9 cellular contexts compared by ENCODE assay signal in the genomic region with DNA sequence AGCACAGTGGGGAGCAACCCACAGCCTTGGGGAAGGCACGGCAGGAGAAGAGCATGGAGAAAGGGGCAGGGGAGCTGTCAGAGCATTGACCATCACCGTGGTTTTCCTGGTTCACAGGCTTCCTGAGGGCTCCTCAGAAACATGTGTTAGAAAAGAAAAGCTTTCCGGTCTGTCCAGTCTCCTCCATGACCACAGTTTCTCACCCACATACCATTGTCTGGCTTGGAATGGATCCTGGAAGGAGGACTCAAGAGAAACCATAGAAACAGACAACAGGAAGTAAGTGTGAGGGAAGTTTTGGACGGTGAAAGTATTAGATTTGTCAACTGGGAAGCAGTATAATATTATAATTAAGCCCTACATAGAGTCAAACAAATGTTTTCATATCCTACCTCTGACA. TPM values are rescaled to one million over a fixed set of nuclear protein-coding genes. Genes with fewer than 3 reads are reported as not detected.
DNase-seq lines count a peak whose midpoint lies in the region; ATAC-seq, FAIRE-seq and TF ChIP-seq lines count a peak whose summit lies in the region.
"Not testable (repeated sequence)": the region's sequence is repeated elsewhere in the genome, so short reads cannot be mapped to it uniquely, and the experiment has no call there.
"Had no signal": no experiment of that assay in that cellular context is flagged by ENCODE, and none has a peak within 500 bp of the region (broad histone marks: within the 10 kb centered on the region; RNA-seq: fewer than 3 reads in every experiment).

No MANE protein-coding gene starts in this region.

- not testable (repeated sequence) for H3K4me2 ChIP-seq in IMR-90 (ENCODE audit: low read depth, low read length); astrocyte (ENCODE audit: low read length)

- H2BK15ac ChIP-seq in IMR-90 (ENCODE audit: low read depth, low read length) = not testable (repeated sequence)

- H4K8ac ChIP-seq in IMR-90 (ENCODE audit: low read depth in 2 of 2, low read length in 2 of 2) = not testable (repeated sequence)

- H2BK120ac ChIP-seq in IMR-90 (ENCODE audit: low read depth, low read length) = not testable (repeated sequence)

- not testable (repeated sequence) for H3K9me1 ChIP-seq in IMR-90 (ENCODE audit: insufficient read depth, low read length)

- not testable (repeated sequence) for H3K56ac ChIP-seq in IMR-90 (ENCODE audit: extremely low read depth, insufficient read depth, low read length)

- H2BK20ac ChIP-seq in IMR-90 (ENCODE audit: low read depth, low read length) = not testable (repeated sequence)

- H3K4me1 ChIP-seq in IMR-90 (ENCODE audit: control insufficient read depth, insufficient read depth, low read length); astrocyte (ENCODE audit: insufficient read depth, low read length); lower lobe of right lung; upper lobe of right lung: not testable (repeated sequence)

- not testable (repeated sequence) for H2AK5ac ChIP-seq in IMR-90 (ENCODE audit: low read depth, low read length)

- H3K4me1 Mint-ChIP-seq in astrocyte (ENCODE audit: low read depth, unreplicated experiment) = not testable (repeated sequence)

- not testable (repeated sequence) for H2AK9ac ChIP-seq in IMR-90 (replicated peaks; ENCODE audit: low read depth, low read length, poor library complexity)

- not testable (repeated sequence) for TF ChIP-seq POLR2A in IMR-90 (IDR thresholded peaks at IDR 0.05; ENCODE audit: low read depth, low read length)

- not testable (repeated sequence) for H3K23ac ChIP-seq in IMR-90 (ENCODE audit: low read depth, low read length)

- FAIRE-seq in astrocyte (lab: Jason Lieb, UNC) = peak; percentile 84

- dilution Hi-C loops in IMR-90 (cut with HindIII; ENCODE audit: low sequenced_read_pairs, unreplicated experiment) = not testable (repeated sequence)

- POLR2A ChIA-PET in IMR-90 (lab: Charles Lee; ENCODE audit: unreplicated experiment) = not testable (repeated sequence)

- H4K20me1 ChIP-seq in IMR-90 (ENCODE audit: insufficient read depth, low read length); astrocyte (ENCODE audit: insufficient read depth, low read length): not testable (repeated sequence)

- not testable (repeated sequence) for H3K27ac ChIP-seq in IMR-90 (ENCODE audit: insufficient read depth, low read length); astrocyte (ENCODE audit: low read depth, low read length); lower lobe of right lung; upper lobe of right lung

- not testable (repeated sequence) for H3K36me3 ChIP-seq in IMR-90 (ENCODE audit: control insufficient read depth, insufficient read depth, low read length); astrocyte (ENCODE audit: insufficient read depth, low read length); lower lobe of right lung; upper lobe of right lung

- intact Hi-C loops in IMR-90 (cut with micrococcal nuclease); left ventricle myocardium superior (cut with micrococcal nuclease); lower lobe of right lung (cut with DNase I); sciatic nerve (cut with DNase I); upper lobe of right lung (cut with DNase I): not testable (repeated sequence)

- BruUV-seq in IMR-90 (replicated peaks; lab: Mats Ljungman, UMichigan) = not testable (repeated sequence)

- not testable (repeated sequence) for H3K9me3 ChIP-seq in IMR-90 (ENCODE audit: control insufficient read depth, insufficient read depth, low read length); astrocyte (ENCODE audit: insufficient read depth, low read depth, low read length); lower lobe of right lung; upper lobe of right lung

- H3K9me3 Mint-ChIP-seq in astrocyte (ENCODE audit: unreplicated experiment) = not testable (repeated sequence)

- not testable (repeated sequence) for H3K79me1 ChIP-seq in IMR-90 (ENCODE audit: low read depth in 1 of 2, low read length in 2 of 2)

- no CpG with 5 or more reads among the region's 4 CpGs for WGBS in IMR-90 (ENCODE audit: extremely low coverage in 2 of 2, insufficient read length in 1 of 2), 2 experiments

- CTCF ChIA-PET in IMR-90 (lab: Yijun Ruan, JAX) = not testable (repeated sequence)

- not testable (repeated sequence) for H2AFZ ChIP-seq in IMR-90 (replicated peaks; ENCODE audit: low read length, poor library complexity); astrocyte (ENCODE audit: low read depth, low read length)

- not testable (repeated sequence) for H3K27ac Mint-ChIP-seq in astrocyte (ENCODE audit: unreplicated experiment)

- not testable (repeated sequence) for H3K4me3 Mint-ChIP-seq in astrocyte (ENCODE audit: unreplicated experiment)

- H3K27me3 Mint-ChIP-seq in astrocyte (ENCODE audit: low read depth, unreplicated experiment) = not testable (repeated sequence)

- H3K14ac ChIP-seq in IMR-90 (replicated peaks; ENCODE audit: low read depth, low read length) = not testable (repeated sequence)

- H3K9ac ChIP-seq in IMR-90 (ENCODE audit: low read depth, low read length); astrocyte (ENCODE audit: low read length): not testable (repeated sequence)

- not testable (repeated sequence) for H3K27me3 ChIP-seq in IMR-90 (ENCODE audit: control insufficient read depth, insufficient read depth, low read length); astrocyte (ENCODE audit: insufficient read depth, low read length); lower lobe of right lung (ENCODE audit: low read depth); upper lobe of right lung

- not testable (repeated sequence) for H2BK5ac ChIP-seq in IMR-90 (ENCODE audit: low read depth, low read length, poor library complexity, severe bottlenecking)

- not testable (repeated sequence) for H3K18ac ChIP-seq in IMR-90 (ENCODE audit: low read depth, low read length)

- not testable (repeated sequence) for TF ChIP-seq CTCF in IMR-90 (conservative IDR thresholded peaks at IDR 0.05; ENCODE audit: low read depth, low read length); astrocyte (IDR thresholded peaks at IDR 0.05; ENCODE audit: insufficient read depth, low read depth, low read length); lower lobe of right lung (IDR thresholded peaks at IDR 0.05); upper lobe of right lung (IDR thresholded peaks at IDR 0.05)

- in situ Hi-C loops in IMR-90 (cut with MboI; ENCODE audit: low sequenced_read_pairs) = not testable (repeated sequence)

- ATAC-seq in IMR-90 (ENCODE audit: low read depth) (peak; percentile 61), esophagus mucosa (peak; percentile 37), left ventricle myocardium superior (peak; percentile 31), lower lobe of right lung (peak; percentile 26 to 35), sciatic nerve (peak; percentile 23), upper lobe of right lung (peak; percentile 14)

- H3K36me3 Mint-ChIP-seq in astrocyte (ENCODE audit: low read depth, unreplicated experiment) = not testable (repeated sequence)

- not testable (repeated sequence) for H4K91ac ChIP-seq in IMR-90 (ENCODE audit: insufficient read depth, low read depth, low read length)

- not testable (repeated sequence) for DNase-seq in IMR-90; astrocyte (ENCODE audit: low read depth); left ventricle myocardium superior; lower lobe of right lung; sciatic nerve (ENCODE audit: low spot score); upper lobe of right lung

- TF ChIP-seq RAD21 in IMR-90 (IDR thresholded peaks at IDR 0.05; ENCODE audit: low read length) = not testable (repeated sequence)

- not testable (repeated sequence) for H4K5ac ChIP-seq in IMR-90 (ENCODE audit: low read depth, low read length)

- H3K79me2 ChIP-seq in astrocyte (ENCODE audit: insufficient read depth, low read length) = not testable (repeated sequence)

- H3K4ac ChIP-seq in IMR-90 (ENCODE audit: low read depth, low read length) = not testable (repeated sequence)

- not testable (repeated sequence) for H3K4me3 ChIP-seq in IMR-90 (ENCODE audit: insufficient read depth, low read depth, low read length); astrocyte (ENCODE audit: insufficient read depth, low read depth, low read length); lower lobe of right lung; upper lobe of right lung

RNA-seq across cellular contexts. Expression of a gene that starts 16.3 kb away (rescaled TPM):
- total RNA-seq in IMR-90 (2012; rRNA removed) (19.9 and 28.6 TPM in 2 replicates), astrocyte (0.79 and 1.2 TPM in 2 replicates), esophagus mucosa (not detected), left ventricle myocardium superior (not detected), lower lobe of right lung (not detected), sciatic nerve (not detected), upper lobe of right lung (1.8 TPM)
- polyA plus RNA-seq in IMR-90 (2012; rRNA removed) = 9.5 and 10.6 TPM in 2 replicates
- polyA plus RNA-seq in IMR-90 (2012; cell fraction: cytosol; rRNA removed) = 3.1 and 5.0 TPM in 2 replicates
- polyA plus RNA-seq in IMR-90 (2012; cell fraction: nucleus; rRNA removed; ENCODE audit: low replicate concordance) = 0.39 and 9.2 TPM in 2 replicates
- total RNA-seq: Caco-2; CD8-positive, alpha-beta T cell had no signal
